1 cellular context compared by ENCODE assay signal in the genomic region with DNA sequence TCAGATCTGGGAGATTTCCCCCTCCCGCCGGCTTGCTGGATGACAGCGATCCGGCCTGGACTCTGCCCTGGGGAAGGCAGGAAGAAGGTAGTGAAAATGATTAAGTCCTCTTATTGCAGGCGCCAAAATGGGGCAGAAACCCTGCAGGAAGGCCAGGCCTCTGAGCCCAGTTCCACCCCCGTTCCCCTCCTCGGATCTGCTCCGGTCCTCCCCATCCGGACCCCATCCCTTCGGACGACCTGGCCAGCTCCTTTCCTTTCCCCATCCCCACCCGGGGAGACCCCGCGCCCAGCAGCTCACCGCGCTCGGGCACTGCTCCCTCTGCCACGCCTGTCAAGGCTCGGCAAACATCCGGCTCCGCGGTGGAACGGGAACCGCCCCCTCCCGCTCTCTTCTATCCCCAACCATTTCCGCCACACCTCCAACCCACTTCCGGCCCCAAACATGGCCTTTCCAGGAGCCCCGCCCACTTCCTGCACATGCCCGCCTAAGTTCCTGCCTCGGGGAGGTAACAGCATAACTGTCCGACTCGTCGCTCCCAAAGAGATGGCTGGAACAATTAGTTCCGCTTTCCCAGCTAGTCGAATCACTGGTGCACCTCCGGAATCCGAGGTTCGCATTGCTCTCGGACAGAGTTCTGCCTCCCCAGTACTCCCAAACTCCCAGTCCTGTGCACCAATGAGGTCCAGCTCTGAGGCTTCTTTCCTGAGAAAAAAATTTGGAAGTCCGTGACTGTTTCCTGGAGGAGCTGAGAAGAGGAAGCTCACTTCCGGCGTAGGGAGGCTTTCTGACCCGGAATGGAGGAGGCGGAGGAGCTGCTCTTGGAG.
TF ChIP-seq lines count a peak whose summit lies in the region.

A gene (minus strand): TSS at position 369 of the 827 bp plus-strand sequence. CDS start 4,512 bp downstream, outside the sequence.
A gene (plus strand): TSS at position 781 of the 827 bp plus-strand sequence. CDS start 17 bp downstream, at position 798.

TF ChIP-seq in HepG2, 621 proteins besides CTCF, POLR2A, EP300 and RAD21 (continued from another document and continues in another):
- TF ChIP-seq, protein P1, sequence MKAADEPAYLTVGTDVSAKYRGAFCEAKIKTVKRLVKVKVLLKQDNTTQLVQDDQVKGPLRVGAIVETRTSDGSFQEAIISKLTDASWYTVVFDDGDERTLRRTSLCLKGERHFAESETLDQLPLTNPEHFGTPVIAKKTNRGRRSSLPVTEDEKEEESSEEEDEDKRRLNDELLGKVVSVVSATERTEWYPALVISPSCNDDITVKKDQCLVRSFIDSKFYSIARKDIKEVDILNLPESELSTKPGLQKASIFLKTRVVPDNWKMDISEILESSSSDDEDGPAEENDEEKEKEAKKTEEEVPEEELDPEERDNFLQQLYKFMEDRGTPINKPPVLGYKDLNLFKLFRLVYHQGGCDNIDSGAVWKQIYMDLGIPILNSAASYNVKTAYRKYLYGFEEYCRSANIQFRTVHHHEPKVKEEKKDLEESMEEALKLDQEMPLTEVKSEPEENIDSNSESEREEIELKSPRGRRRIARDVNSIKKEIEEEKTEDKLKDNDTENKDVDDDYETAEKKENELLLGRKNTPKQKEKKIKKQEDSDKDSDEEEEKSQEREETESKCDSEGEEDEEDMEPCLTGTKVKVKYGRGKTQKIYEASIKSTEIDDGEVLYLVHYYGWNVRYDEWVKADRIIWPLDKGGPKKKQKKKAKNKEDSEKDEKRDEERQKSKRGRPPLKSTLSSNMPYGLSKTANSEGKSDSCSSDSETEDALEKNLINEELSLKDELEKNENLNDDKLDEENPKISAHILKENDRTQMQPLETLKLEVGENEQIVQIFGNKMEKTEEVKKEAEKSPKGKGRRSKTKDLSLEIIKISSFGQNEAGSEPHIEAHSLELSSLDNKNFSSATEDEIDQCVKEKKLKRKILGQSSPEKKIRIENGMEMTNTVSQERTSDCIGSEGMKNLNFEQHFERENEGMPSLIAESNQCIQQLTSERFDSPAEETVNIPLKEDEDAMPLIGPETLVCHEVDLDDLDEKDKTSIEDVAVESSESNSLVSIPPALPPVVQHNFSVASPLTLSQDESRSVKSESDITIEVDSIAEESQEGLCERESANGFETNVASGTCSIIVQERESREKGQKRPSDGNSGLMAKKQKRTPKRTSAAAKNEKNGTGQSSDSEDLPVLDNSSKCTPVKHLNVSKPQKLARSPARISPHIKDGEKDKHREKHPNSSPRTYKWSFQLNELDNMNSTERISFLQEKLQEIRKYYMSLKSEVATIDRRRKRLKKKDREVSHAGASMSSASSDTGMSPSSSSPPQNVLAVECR (CRISPR knock-in tag; IDR thresholded peaks at IDR 0.05; ENCODE audit: borderline replicate concordance): peak; percentile 97
- TF ChIP-seq, protein P2, sequence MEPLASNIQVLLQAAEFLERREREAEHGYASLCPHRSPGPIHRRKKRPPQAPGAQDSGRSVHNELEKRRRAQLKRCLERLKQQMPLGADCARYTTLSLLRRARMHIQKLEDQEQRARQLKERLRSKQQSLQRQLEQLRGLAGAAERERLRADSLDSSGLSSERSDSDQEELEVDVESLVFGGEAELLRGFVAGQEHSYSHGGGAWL (CRISPR knock-in tag; IDR thresholded peaks at IDR 0.05): peak; percentile 51
- TF ChIP-seq ZNF20 (CRISPR knock-in tag; IDR thresholded peaks at IDR 0.05): no peak
- TF ChIP-seq STAT5B (CRISPR knock-in tag; IDR thresholded peaks at IDR 0.05): no peak; the same call in 1 of the 2 replicates
- TF ChIP-seq ARID2 (CRISPR knock-in tag; IDR thresholded peaks at IDR 0.05; ENCODE audit: borderline replicate concordance): peak; percentile 79; the same call in 1 of the 2 replicates
- TF ChIP-seq CCDC6 (CRISPR knock-in tag; IDR thresholded peaks at IDR 0.05): no peak; the same call in 1 of the 2 replicates
- no peak for TF ChIP-seq EZH2 (conservative IDR thresholded peaks at IDR 0.05; ENCODE audit: low read depth, low read length)
- TF ChIP-seq SMC3 (IDR thresholded peaks at IDR 0.05; ENCODE audit: low read length): peak; percentile 21; the same call in 1 of the 2 replicates
- no peak for TF ChIP-seq ZNF496 (CRISPR knock-in tag; IDR thresholded peaks at IDR 0.05; ENCODE audit: insufficient replicate concordance)
- TF ChIP-seq, protein P3, sequence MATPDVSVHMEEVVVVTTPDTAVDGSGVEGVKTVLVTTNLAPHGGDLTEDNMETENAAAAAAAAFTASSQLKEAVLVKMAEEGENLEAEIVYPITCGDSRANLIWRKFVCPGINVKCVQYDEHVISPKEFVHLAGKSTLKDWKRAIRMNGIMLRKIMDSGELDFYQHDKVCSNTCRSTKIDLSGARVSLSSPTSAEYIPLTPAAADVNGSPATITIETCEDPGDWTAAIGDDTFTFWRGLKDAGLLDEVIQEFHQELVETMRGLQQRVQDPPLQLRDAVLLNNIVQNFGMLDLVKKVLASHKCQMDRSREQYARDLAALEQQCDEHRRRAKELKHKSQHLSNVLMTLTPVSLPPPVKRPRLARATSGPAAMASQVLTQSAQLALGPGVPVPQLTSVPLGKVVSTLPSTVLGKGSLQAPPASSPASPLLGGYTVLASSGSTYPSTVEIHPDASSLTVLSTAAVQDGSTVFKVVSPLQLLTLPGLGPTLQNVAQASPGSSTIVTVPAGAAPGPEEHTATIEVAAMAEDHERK (CRISPR knock-in tag; IDR thresholded peaks at IDR 0.05; ENCODE audit: low read depth): no peak
- TF ChIP-seq GLI4 (CRISPR knock-in tag; IDR thresholded peaks at IDR 0.05; ENCODE audit: borderline replicate concordance): no peak; the same call in 1 of the 2 replicates
- TF ChIP-seq, protein P4, sequence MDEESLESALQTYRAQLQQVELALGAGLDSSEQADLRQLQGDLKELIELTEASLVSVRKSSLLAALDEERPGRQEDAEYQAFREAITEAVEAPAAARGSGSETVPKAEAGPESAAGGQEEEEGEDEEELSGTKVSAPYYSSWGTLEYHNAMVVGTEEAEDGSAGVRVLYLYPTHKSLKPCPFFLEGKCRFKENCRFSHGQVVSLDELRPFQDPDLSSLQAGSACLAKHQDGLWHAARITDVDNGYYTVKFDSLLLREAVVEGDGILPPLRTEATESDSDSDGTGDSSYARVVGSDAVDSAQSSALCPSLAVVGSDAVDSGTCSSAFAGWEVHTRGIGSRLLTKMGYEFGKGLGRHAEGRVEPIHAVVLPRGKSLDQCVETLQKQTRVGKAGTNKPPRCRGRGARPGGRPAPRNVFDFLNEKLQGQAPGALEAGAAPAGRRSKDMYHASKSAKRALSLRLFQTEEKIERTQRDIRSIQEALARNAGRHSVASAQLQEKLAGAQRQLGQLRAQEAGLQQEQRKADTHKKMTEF (CRISPR knock-in tag; IDR thresholded peaks at IDR 0.05): peak; percentile 89
- TF ChIP-seq RAD51 (IDR thresholded peaks at IDR 0.05; ENCODE audit: borderline replicate concordance): no peak
- peak in 1 of 2 experiments; percentile 100; a peak in 2 of 4 replicates for TF ChIP-seq KLF16 (CRISPR knock-in tag; IDR thresholded peaks at IDR 0.05)
- TF ChIP-seq RBM39 (IDR thresholded peaks at IDR 0.05; ENCODE audit: low read depth, low read length, poor library complexity, severe bottlenecking): peak; percentile 81
- TF ChIP-seq, protein P5, sequence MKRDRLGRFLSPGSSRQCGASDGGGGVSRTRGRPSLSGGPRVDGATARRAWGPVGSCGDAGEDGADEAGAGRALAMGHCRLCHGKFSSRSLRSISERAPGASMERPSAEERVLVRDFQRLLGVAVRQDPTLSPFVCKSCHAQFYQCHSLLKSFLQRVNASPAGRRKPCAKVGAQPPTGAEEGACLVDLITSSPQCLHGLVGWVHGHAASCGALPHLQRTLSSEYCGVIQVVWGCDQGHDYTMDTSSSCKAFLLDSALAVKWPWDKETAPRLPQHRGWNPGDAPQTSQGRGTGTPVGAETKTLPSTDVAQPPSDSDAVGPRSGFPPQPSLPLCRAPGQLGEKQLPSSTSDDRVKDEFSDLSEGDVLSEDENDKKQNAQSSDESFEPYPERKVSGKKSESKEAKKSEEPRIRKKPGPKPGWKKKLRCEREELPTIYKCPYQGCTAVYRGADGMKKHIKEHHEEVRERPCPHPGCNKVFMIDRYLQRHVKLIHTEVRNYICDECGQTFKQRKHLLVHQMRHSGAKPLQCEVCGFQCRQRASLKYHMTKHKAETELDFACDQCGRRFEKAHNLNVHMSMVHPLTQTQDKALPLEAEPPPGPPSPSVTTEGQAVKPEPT (CRISPR knock-in tag; IDR thresholded peaks at IDR 0.05; ENCODE audit: low read depth): peak; percentile 38; the same call in 1 of the 2 replicates
- TF ChIP-seq SIN3A (IDR thresholded peaks at IDR 0.05; ENCODE audit: borderline replicate concordance, low read depth, low read length): peak; percentile 93
- no peak for TF ChIP-seq PHB2 (IDR thresholded peaks at IDR 0.05; ENCODE audit: partially characterized antibody)
- peak; percentile 20; the same call in 1 of the 2 replicates for TF ChIP-seq STAG1 (CRISPR knock-in tag; IDR thresholded peaks at IDR 0.05)
- TF ChIP-seq ZFP36L2 (CRISPR knock-in tag; IDR thresholded peaks at IDR 0.05): no peak
- no peak for TF ChIP-seq HES4 (CRISPR knock-in tag; IDR thresholded peaks at IDR 0.05; ENCODE audit: borderline replicate concordance)
- TF ChIP-seq, protein P6, sequence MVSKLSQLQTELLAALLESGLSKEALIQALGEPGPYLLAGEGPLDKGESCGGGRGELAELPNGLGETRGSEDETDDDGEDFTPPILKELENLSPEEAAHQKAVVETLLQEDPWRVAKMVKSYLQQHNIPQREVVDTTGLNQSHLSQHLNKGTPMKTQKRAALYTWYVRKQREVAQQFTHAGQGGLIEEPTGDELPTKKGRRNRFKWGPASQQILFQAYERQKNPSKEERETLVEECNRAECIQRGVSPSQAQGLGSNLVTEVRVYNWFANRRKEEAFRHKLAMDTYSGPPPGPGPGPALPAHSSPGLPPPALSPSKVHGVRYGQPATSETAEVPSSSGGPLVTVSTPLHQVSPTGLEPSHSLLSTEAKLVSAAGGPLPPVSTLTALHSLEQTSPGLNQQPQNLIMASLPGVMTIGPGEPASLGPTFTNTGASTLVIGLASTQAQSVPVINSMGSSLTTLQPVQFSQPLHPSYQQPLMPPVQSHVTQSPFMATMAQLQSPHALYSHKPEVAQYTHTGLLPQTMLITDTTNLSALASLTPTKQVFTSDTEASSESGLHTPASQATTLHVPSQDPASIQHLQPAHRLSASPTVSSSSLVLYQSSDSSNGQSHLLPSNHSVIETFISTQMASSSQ (IDR thresholded peaks at IDR 0.05; ENCODE audit: low read depth): no peak; the same call in none of the 2 replicates
- TF ChIP-seq, protein P6 (CRISPR knock-in tag; IDR thresholded peaks at IDR 0.05; ENCODE audit: borderline replicate concordance): peak; percentile 69; the same call in 1 of the 2 replicates
- peak; percentile 81 for TF ChIP-seq SP5 (CRISPR knock-in tag; IDR thresholded peaks at IDR 0.05; ENCODE audit: borderline replicate concordance, low read depth)
- no peak for TF ChIP-seq ZNF253 (CRISPR knock-in tag; IDR thresholded peaks at IDR 0.05; ENCODE audit: borderline replicate concordance)
- TF ChIP-seq CREM (IDR thresholded peaks at IDR 0.05): peak; percentile 75
- TF ChIP-seq CREM (CRISPR knock-in tag; IDR thresholded peaks at IDR 0.05): no peak
- no peak for TF ChIP-seq FOXM1 (CRISPR knock-in tag; IDR thresholded peaks at IDR 0.05)
- TF ChIP-seq HIVEP1 (CRISPR knock-in tag; IDR thresholded peaks at IDR 0.05): no peak
- peak; percentile 53; the same call in 1 of the 2 replicates for TF ChIP-seq ZNF160 (CRISPR knock-in tag; IDR thresholded peaks at IDR 0.05)
- TF ChIP-seq ZNF484 (CRISPR knock-in tag; IDR thresholded peaks at IDR 0.05; ENCODE audit: borderline replicate concordance, low read depth): no peak
- TF ChIP-seq, protein P7, sequence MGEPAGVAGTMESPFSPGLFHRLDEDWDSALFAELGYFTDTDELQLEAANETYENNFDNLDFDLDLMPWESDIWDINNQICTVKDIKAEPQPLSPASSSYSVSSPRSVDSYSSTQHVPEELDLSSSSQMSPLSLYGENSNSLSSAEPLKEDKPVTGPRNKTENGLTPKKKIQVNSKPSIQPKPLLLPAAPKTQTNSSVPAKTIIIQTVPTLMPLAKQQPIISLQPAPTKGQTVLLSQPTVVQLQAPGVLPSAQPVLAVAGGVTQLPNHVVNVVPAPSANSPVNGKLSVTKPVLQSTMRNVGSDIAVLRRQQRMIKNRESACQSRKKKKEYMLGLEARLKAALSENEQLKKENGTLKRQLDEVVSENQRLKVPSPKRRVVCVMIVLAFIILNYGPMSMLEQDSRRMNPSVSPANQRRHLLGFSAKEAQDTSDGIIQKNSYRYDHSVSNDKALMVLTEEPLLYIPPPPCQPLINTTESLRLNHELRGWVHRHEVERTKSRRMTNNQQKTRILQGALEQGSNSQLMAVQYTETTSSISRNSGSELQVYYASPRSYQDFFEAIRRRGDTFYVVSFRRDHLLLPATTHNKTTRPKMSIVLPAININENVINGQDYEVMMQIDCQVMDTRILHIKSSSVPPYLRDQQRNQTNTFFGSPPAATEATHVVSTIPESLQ (CRISPR knock-in tag; conservative IDR thresholded peaks at IDR 0.05): no peak
- TF ChIP-seq, protein P8, sequence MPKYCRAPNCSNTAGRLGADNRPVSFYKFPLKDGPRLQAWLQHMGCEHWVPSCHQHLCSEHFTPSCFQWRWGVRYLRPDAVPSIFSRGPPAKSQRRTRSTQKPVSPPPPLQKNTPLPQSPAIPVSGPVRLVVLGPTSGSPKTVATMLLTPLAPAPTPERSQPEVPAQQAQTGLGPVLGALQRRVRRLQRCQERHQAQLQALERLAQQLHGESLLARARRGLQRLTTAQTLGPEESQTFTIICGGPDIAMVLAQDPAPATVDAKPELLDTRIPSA (CRISPR knock-in tag; IDR thresholded peaks at IDR 0.05; ENCODE audit: borderline replicate concordance): no peak
- TF ChIP-seq RFXAP (CRISPR knock-in tag; IDR thresholded peaks at IDR 0.05; ENCODE audit: borderline replicate concordance): peak; percentile 46; the same call in 1 of the 2 replicates
- TF ChIP-seq CBFB (CRISPR knock-in tag; IDR thresholded peaks at IDR 0.05): 0 out of 2 replicates have a peak, but pooled peaks have one; percentile 48
- TF ChIP-seq ZBTB20 (CRISPR knock-in tag; IDR thresholded peaks at IDR 0.05; ENCODE audit: borderline replicate concordance, low read depth): no peak; the same call in 1 of the 2 replicates
- peak; percentile 71; the same call in 1 of the 2 replicates for TF ChIP-seq ZNF337 (CRISPR knock-in tag; IDR thresholded peaks at IDR 0.05; ENCODE audit: borderline replicate concordance, low read depth)
- no peak for TF ChIP-seq RBAK (CRISPR knock-in tag; IDR thresholded peaks at IDR 0.05)
- TF ChIP-seq, protein P9, sequence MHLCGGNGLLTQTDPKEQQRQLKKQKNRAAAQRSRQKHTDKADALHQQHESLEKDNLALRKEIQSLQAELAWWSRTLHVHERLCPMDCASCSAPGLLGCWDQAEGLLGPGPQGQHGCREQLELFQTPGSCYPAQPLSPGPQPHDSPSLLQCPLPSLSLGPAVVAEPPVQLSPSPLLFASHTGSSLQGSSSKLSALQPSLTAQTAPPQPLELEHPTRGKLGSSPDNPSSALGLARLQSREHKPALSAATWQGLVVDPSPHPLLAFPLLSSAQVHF (CRISPR knock-in tag; IDR thresholded peaks at IDR 0.05): no peak
- TF ChIP-seq ZMAT3 (CRISPR knock-in tag; conservative IDR thresholded peaks at IDR 0.05): no peak; the same call in 1 of the 2 replicates
